In genomic region chr20:11792229-11792953, GRCh38 we compare ENCODE assay signal across 22 cellular contexts.
DNase-seq lines count a peak whose midpoint lies in the region; ATAC-seq and TF ChIP-seq lines count a peak whose summit lies in the region.
"Had no signal": no experiment of that assay in that cellular context is flagged by ENCODE, and none has a peak within 500 bp of the region (broad histone marks: within the 10 kb centered on the region; RNA-seq: fewer than 3 reads in every experiment).

No MANE protein-coding gene starts in this region.

- 71 to 74% methylated on average over 3 to 4 of the region's 6 CpGs for WGBS in mesodermal cell (ENCODE audit: insufficient coverage in 2 of 2), 2 experiments
- 77 to 81% methylated on average over 6 of the region's 6 CpGs for WGBS in thyroid gland, 2 donors

- intact Hi-C loops in A673 (cut with micrococcal nuclease; ENCODE audit: unreplicated experiment) (no loop called here), thyroid gland (cut with DNase I) (no loop called here)

- no peak for TF ChIP-seq CTCF in A673 (conservative IDR thresholded peaks at IDR 0.05; ENCODE audit: low read depth, low read length)
- TF ChIP-seq CTCF in thyroid gland (IDR thresholded peaks at IDR 0.05), result no peak

- no peak for TF ChIP-seq POLR2A in thyroid gland (IDR thresholded peaks at IDR 0.05)

- H3K27ac ChIP-seq in A673 (ENCODE audit: low read depth, low read length, poor library complexity, severe bottlenecking) (no peak overlapping the region), angular gyrus (ENCODE audit: low read depth, low read length) (peak overlapping the region; percentile 60), mesodermal cell (ENCODE audit: low read depth, low read length, severe bottlenecking) (peak overlapping the region; percentile 88), thyroid gland (no peak overlapping the region)
- H3K27ac ChIP-seq: neural progenitor cell, upper lobe of left lung had no signal

- no TSS peak for BruUV-seq in A673 (replicated peaks; lab: Mats Ljungman, UMichigan)

- H3K4me1 ChIP-seq in A673 (ENCODE audit: insufficient read depth, low read length, poor library complexity, severe bottlenecking), result no peaks in the 10 kb centered on the region
- H3K4me1 ChIP-seq in mesodermal cell (ENCODE audit: control insufficient read depth, insufficient read depth, low read length, poor library complexity, severe bottlenecking), result peaks cover 14% of the 10 kb centered on the region
- no peaks in the 10 kb centered on the region for H3K4me1 ChIP-seq in thyroid gland
- H3K4me1 ChIP-seq: neural progenitor cell, upper lobe of left lung had no signal

- POLR2A ChIA-PET in A673 (lab: Charles Lee; ENCODE audit: low non-redundant PET), result no interaction called here

- H3K4me3 ChIP-seq in A673 (ENCODE audit: low read depth, low read length, poor library complexity, severe bottlenecking) (no peak overlapping the region), mesodermal cell (ENCODE audit: extremely low read depth, insufficient read depth, low read length, poor library complexity, severe bottlenecking) (no peak overlapping the region), thyroid gland (replicated peaks in 1 of 3) (no peak overlapping the region)
- H3K4me3 ChIP-seq: neural progenitor cell, upper lobe of left lung had no signal

- H3K36me3 ChIP-seq in A673 (ENCODE audit: insufficient read depth, low read length, poor library complexity, severe bottlenecking) (no peaks in the 10 kb centered on the region), mesodermal cell (ENCODE audit: control insufficient read depth, insufficient read depth, low read length) (no peaks in the 10 kb centered on the region), thyroid gland (no peaks in the 10 kb centered on the region)
- H3K36me3 ChIP-seq: neural progenitor cell, upper lobe of left lung had no signal

- CTCF ChIA-PET in A673 (lab: Charles Lee), result no interaction called here

- DNase-seq in A673 (ENCODE audit: low spot score) (peak; percentile 12), M059J (ENCODE audit: low read depth) (peak; percentile 56), NCI-H524 treated with DMSO at 0.1 percent for 48 hours (lab: John Stamatoyannopoulos, UW) (no peak), thyroid gland (no peak), C1 segment of cervical spinal cord (lab: John Stamatoyannopoulos, UW) (no peak)
- DNase-seq: activated CD4-positive, alpha-beta T cell treated with anti-CD3 and anti-CD28 coated beads for 48 hours; activated effector memory CD4-positive, alpha-beta T cell treated with Interleukin-2 at 50 U/mL for 16 hours; amniotic stem cell; CD4-positive, CD25-positive, alpha-beta regulatory T cell; DMS79 treated with DMSO at 0.1 percent for 48 hours; hypothalamus; kidney glomerular epithelial cell; NCI-H2171 treated with DMSO at 0.1 percent for 48 hours; NK-92 treated with Interleukin-12 subunit alpha and Interleukin-12 subunit beta, amount 100 ng/mL, for 24 hours; retina; stimulated activated naive CD4-positive, alpha-beta T cell; SW 1271; upper lobe of left lung had no signal

- no peaks in the 10 kb centered on the region for H3K27me3 ChIP-seq in A673 (replicated peaks; ENCODE audit: insufficient read depth, low read depth, low read length, poor library complexity)
- H3K27me3 ChIP-seq in thyroid gland, result no peaks in the 10 kb centered on the region
- H3K27me3 ChIP-seq: neural progenitor cell, upper lobe of left lung had no signal

- no peaks in the 10 kb centered on the region for H3K9me3 ChIP-seq in A673 (ENCODE audit: low read depth, low read length, poor library complexity, severe bottlenecking)
- no peaks in the 10 kb centered on the region for H3K9me3 ChIP-seq in mesodermal cell (ENCODE audit: control insufficient read depth, low read length)
- no peaks in the 10 kb centered on the region for H3K9me3 ChIP-seq in thyroid gland
- H3K9me3 ChIP-seq: upper lobe of left lung had no signal

- no peak for ATAC-seq in GM21381 (IDR thresholded peaks at IDR 0.05; ENCODE audit: unreplicated experiment)

Comparison
In these comparisons a context has a peak if more than half of its experiments do, and no peak if none do; other contexts are left out.
1. DNase-seq: peak in A673 (single experiment) and M059J (single experiment); none in NCI-H524 treated with DMSO at 0.1 percent for 48 hours (single experiment), thyroid gland (0 of 2) and C1 segment of cervical spinal cord (0 of 14).
2. H3K27ac ChIP-seq: peak in angular gyrus (single experiment) and mesodermal cell (single experiment); none in A673 (single experiment) and thyroid gland (0 of 3).